In the genomic region with DNA sequence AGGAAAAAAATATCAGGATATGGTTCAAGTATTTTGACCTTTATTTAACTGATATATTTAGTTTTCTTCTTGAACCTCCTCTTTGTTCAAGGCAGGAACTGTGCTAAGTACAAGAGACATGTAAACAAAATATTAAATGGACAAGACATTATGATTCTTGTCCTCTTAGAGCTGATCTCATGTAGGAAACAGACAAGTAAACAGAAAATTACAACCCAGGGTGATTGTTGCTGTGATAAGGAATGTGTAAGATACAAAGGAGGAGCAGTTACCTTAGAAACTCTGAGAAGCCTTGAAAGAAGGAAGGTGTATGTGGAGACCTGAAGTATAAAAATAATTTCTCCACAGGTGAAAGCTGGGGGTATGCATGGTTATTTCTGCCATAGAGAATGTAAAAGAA, we compare ENCODE assay signal across 22 cellular contexts. TPM values are rescaled to one million over a fixed set of nuclear protein-coding genes. Genes with fewer than 3 reads are reported as not detected.
"Had no signal": no experiment of that assay in that cellular context is flagged by ENCODE, and none has a peak within 500 bp of the region (broad histone marks: within the 10 kb centered on the region; RNA-seq: fewer than 3 reads in every experiment).

No MANE protein-coding gene starts in this region.

- DNase-seq: activated CD4-positive, alpha-beta memory T cell treated with anti-CD3 and anti-CD28 coated beads, Interleukin-2, amount 10 ng/mL, durations not matched to agents 7 days and 5 days; activated CD4-positive, alpha-beta T cell treated with anti-CD3 and anti-CD28 coated beads, Interleukin-2, amount 10 ng/mL, durations not matched to agents 24 days and 14 days; activated gamma-delta T cell treated with Interleukin-2 at 50 U/mL for 16 hours; effector memory CD8-positive, alpha-beta T cell; islet precursor cell; lower lobe of right lung; naive thymus-derived CD8-positive, alpha-beta T cell; posterior cingulate gyrus; stimulated activated CD4-positive, alpha-beta T cell treated with anti-CD3 and anti-CD28 coated beads, Interleukin-2, amount 100 ng/mL, for 48 hours; stimulated activated CD8-positive, alpha-beta memory T cell treated with anti-CD3 and anti-CD28 coated beads, Interleukin-4, amount 100 ng/mL, for 48 hours; stimulated activated naive CD4-positive, alpha-beta T cell; upper lobe of right lung had no signal

- H3K4me1 Mint-ChIP-seq: activated CD4-positive, alpha-beta memory T cell treated with anti-CD3 and anti-CD28 coated beads, Interleukin-2, amount 10 ng/mL, durations not matched to agents 7 days and 5 days; mesothelial cell of epicardium; neural progenitor cell had no signal

- H3K27ac ChIP-seq: epithelial cell of prostate, heart left ventricle, lower lobe of right lung, neural progenitor cell, thoracic aorta, upper lobe of right lung had no signal

- H3K27me3 Mint-ChIP-seq: activated CD4-positive, alpha-beta memory T cell treated with anti-CD3 and anti-CD28 coated beads, Interleukin-2, amount 10 ng/mL, durations not matched to agents 7 days and 5 days; activated CD4-positive, alpha-beta T cell treated with anti-CD3 and anti-CD28 coated beads, Interleukin-2, amount 10 ng/mL, durations not matched to agents 24 days and 14 days; activated naive CD8-positive, alpha-beta T cell; central memory CD8-positive, alpha-beta T cell; effector memory CD8-positive, alpha-beta T cell; naive thymus-derived CD8-positive, alpha-beta T cell had no signal

- ATAC-seq: activated CD4-positive, CD25-positive, alpha-beta regulatory T cell treated with anti-CD3 and anti-CD28 coated beads, Interleukin-2, amount 50 U/mL, for 24 hours; effector memory CD8-positive, alpha-beta T cell; heart left ventricle; lower lobe of right lung; naive thymus-derived CD8-positive, alpha-beta T cell; upper lobe of right lung had no signal

- H3K9me3 Mint-ChIP-seq: activated CD4-positive, alpha-beta memory T cell treated with anti-CD3 and anti-CD28 coated beads, Interleukin-2, amount 10 ng/mL, durations not matched to agents 7 days and 5 days; activated CD4-positive, alpha-beta T cell treated with anti-CD3 and anti-CD28 coated beads, Interleukin-2, amount 10 ng/mL, durations not matched to agents 24 days and 14 days; activated T-helper 1 cell treated with anti-CD3 and anti-CD28 coated beads, Interleukin-12 subunit alpha, Interleukin-12 subunit beta, Interleukin-2, Interleukin-4 antibody, amounts not matched to agents 30 ng/mL and 10 ng/mL and 1 ng/mL, durations not matched to agents 14 hours and 24 hours and 36 hours; central memory CD8-positive, alpha-beta T cell; effector memory CD8-positive, alpha-beta T cell; mesothelial cell of epicardium; naive thymus-derived CD8-positive, alpha-beta T cell; neural progenitor cell; T-helper 1 cell treated with Interleukin-12 subunit alpha and Interleukin-12 subunit beta and Interleukin-4 antibody, amounts not matched to agents 30 μg/mL and 1 μg/mL, for 36 hours had no signal

- H3K27ac Mint-ChIP-seq: activated CD4-positive, alpha-beta memory T cell treated with anti-CD3 and anti-CD28 coated beads, Interleukin-2, amount 10 ng/mL, durations not matched to agents 7 days and 5 days; activated CD4-positive, alpha-beta T cell treated with anti-CD3 and anti-CD28 coated beads, Interleukin-2, amount 10 ng/mL, durations not matched to agents 24 days and 14 days; activated naive CD8-positive, alpha-beta T cell; activated T-helper 1 cell treated with anti-CD3 and anti-CD28 coated beads, Interleukin-12 subunit alpha, Interleukin-12 subunit beta, Interleukin-2, Interleukin-4 antibody, amounts not matched to agents 30 ng/mL and 10 ng/mL and 1 ng/mL, durations not matched to agents 14 hours and 24 hours and 36 hours; mesothelial cell of epicardium; neural progenitor cell; T-helper 1 cell treated with Interleukin-12 subunit alpha and Interleukin-12 subunit beta and Interleukin-4 antibody, amounts not matched to agents 30 μg/mL and 1 μg/mL, for 36 hours had no signal

- H3K4me3 Mint-ChIP-seq: activated CD4-positive, alpha-beta memory T cell treated with anti-CD3 and anti-CD28 coated beads, Interleukin-2, amount 10 ng/mL, durations not matched to agents 7 days and 5 days; activated CD4-positive, alpha-beta T cell treated with anti-CD3 and anti-CD28 coated beads, Interleukin-2, amount 10 ng/mL, durations not matched to agents 24 days and 14 days; activated naive CD8-positive, alpha-beta T cell; activated T-helper 1 cell treated with anti-CD3 and anti-CD28 coated beads, Interleukin-12 subunit alpha, Interleukin-12 subunit beta, Interleukin-2, Interleukin-4 antibody, amounts not matched to agents 30 ng/mL and 10 ng/mL and 1 ng/mL, durations not matched to agents 14 hours and 24 hours and 36 hours; central memory CD8-positive, alpha-beta T cell; effector memory CD8-positive, alpha-beta T cell; mesothelial cell of epicardium; naive thymus-derived CD8-positive, alpha-beta T cell; neural progenitor cell; T-helper 1 cell treated with Interleukin-12 subunit alpha and Interleukin-12 subunit beta and Interleukin-4 antibody, amounts not matched to agents 30 μg/mL and 1 μg/mL, for 36 hours had no signal

RNA-seq across cellular contexts. Expression of a gene that starts 52.5 kb away (rescaled TPM):
- total RNA-seq: activated CD4-positive, alpha-beta memory T cell treated with anti-CD3 and anti-CD28 coated beads, Interleukin-2, amount 10 ng/mL, durations not matched to agents 7 days and 5 days; activated CD4-positive, alpha-beta T cell treated with anti-CD3 and anti-CD28 coated beads, Interleukin-2, amount 10 ng/mL, durations not matched to agents 24 days and 14 days; activated T-helper 1 cell treated with anti-CD3 and anti-CD28 coated beads, Interleukin-12 subunit alpha, Interleukin-12 subunit beta, Interleukin-2, Interleukin-4 antibody, amounts not matched to agents 30 ng/mL and 10 ng/mL and 1 ng/mL, durations not matched to agents 14 hours and 24 hours and 36 hours; naive thymus-derived CD8-positive, alpha-beta T cell; upper lobe of right lung had no signal
